ENCODE assay signal across 8 cellular contexts in genomic region chr9:124940521-124940893, GRCh38. TPM values are rescaled to one million over a fixed set of nuclear protein-coding genes. Genes with fewer than 3 reads are reported as not detected.
DNase-seq lines count a peak whose midpoint lies in the region; ATAC-seq, FAIRE-seq and TF ChIP-seq lines count a peak whose summit lies in the region.

No MANE protein-coding gene starts in this region.

- H4K20me1 ChIP-seq in keratinocyte (ENCODE audit: control insufficient read depth, extremely low read depth, insufficient read depth, low read length) = no peaks in the 10 kb centered on the region

- peak overlapping the region; percentile 75 for H3K4me3 ChIP-seq in Jurkat, Clone E6-1 (ENCODE audit: low read length)
- peak overlapping the region; percentile 100 for H3K4me3 ChIP-seq in adipocyte (ENCODE audit: low read length)
- peak overlapping the region; percentile 84 to 97 (median 94) for H3K4me3 ChIP-seq in keratinocyte (ENCODE audit: control insufficient read depth in 2 of 3, extremely low read depth in 1 of 3, insufficient read depth in 2 of 3, low read depth in 1 of 3, low read length in 3 of 3)

- peak overlapping the region; percentile 90 for H2AFZ ChIP-seq in keratinocyte (ENCODE audit: control insufficient read depth, low read length)

- H3K27me3 ChIP-seq in adipocyte (replicated peaks; ENCODE audit: control insufficient read depth, insufficient read depth, low read length) (no peaks in the 10 kb centered on the region), keratinocyte (ENCODE audit: control insufficient read depth, extremely low read depth, insufficient read depth, low read length) (no peaks in the 10 kb centered on the region)

- H3K9me3 ChIP-seq in adipocyte (ENCODE audit: control insufficient read depth, low read length) (no peaks in the 10 kb centered on the region), keratinocyte (ENCODE audit: control insufficient read depth, low read depth, low read length) (no peaks in the 10 kb centered on the region)

- peaks cover 20% of the 10 kb centered on the region for H3K4me1 ChIP-seq in adipocyte (ENCODE audit: control insufficient read depth, insufficient read depth, low read length)
- peaks cover 4% of the 10 kb centered on the region for H3K4me1 ChIP-seq in keratinocyte (ENCODE audit: control insufficient read depth, extremely low read depth, insufficient read depth, low read length)

- no peaks in the 10 kb centered on the region for H3K9me1 ChIP-seq in keratinocyte (ENCODE audit: control insufficient read depth, extremely low read depth, insufficient read depth, low read length)

- no peak for TF ChIP-seq CTCF in keratinocyte (optimal IDR thresholded peaks at IDR 0.05 in 1 of 3, IDR thresholded peaks at IDR 0.05 in 1 of 3, conservative IDR thresholded peaks at IDR 0.05 in 1 of 3; ENCODE audit: extremely low read depth in 1 of 3, insufficient read depth in 2 of 3, low read length in 3 of 3)

- DNase-seq in NCI-H2196 treated with DMSO at 0.1 percent for 48 hours (lab: John Stamatoyannopoulos, UW; ENCODE audit: unreplicated experiment) = peak; percentile 59
- no peak for DNase-seq in NCI-H2196 (lab: John Stamatoyannopoulos, UW; ENCODE audit: unreplicated experiment)
- DNase-seq in Jurkat, Clone E6-1 (ENCODE audit: low read depth, low spot score) = no peak
- no peak for DNase-seq in adipocyte (ENCODE audit: low read depth)
- DNase-seq in keratinocyte (ENCODE audit: low read depth, low spot score) = no peak
- DNase-seq in substantia nigra (lab: John Stamatoyannopoulos, UW) = peak in 3 of 49 donors; percentile 41 to 52 (median 48)
- no peak for DNase-seq in middle frontal gyrus (ENCODE audit: extremely low spot score, low spot score)

- H3K9ac ChIP-seq in adipocyte (ENCODE audit: low read length) = peak overlapping the region; percentile 100
- H3K9ac ChIP-seq in keratinocyte (ENCODE audit: control insufficient read depth, extremely low read depth, insufficient read depth, low read length) = peak overlapping the region; percentile 91

- H3K79me2 ChIP-seq in keratinocyte (ENCODE audit: control insufficient read depth, insufficient read depth, low read length) = no peaks in the 10 kb centered on the region

- H3K36me3 ChIP-seq in adipocyte (ENCODE audit: control insufficient read depth, insufficient read depth, low read length, severe bottlenecking) = peaks cover 15% of the 10 kb centered on the region
- H3K36me3 ChIP-seq in keratinocyte (ENCODE audit: control insufficient read depth in 2 of 2, extremely low read depth in 1 of 2, insufficient read depth in 2 of 2, low read length in 2 of 2) = peaks cover 0 to 3% of the 10 kb centered on the region in 2 experiments

- peak overlapping the region; percentile 96 for H3K4me2 ChIP-seq in keratinocyte (ENCODE audit: control insufficient read depth, extremely low read depth, insufficient read depth, low read depth, low read length)

- ATAC-seq in GM21576 (IDR thresholded peaks at IDR 0.05; ENCODE audit: unreplicated experiment) = peak; percentile 35

- H3K27ac ChIP-seq in keratinocyte (ENCODE audit: control insufficient read depth, insufficient read depth, low read length) (peak overlapping the region; percentile 87), substantia nigra (ENCODE audit: low read depth, low read length, poor library complexity, severe bottlenecking) (peak overlapping the region; percentile 95)

- no peak for FAIRE-seq in keratinocyte (lab: Jason Lieb, UNC)

- dilution Hi-C loops in keratinocyte (cut with MboI; ENCODE audit: extremely low pct_ligation_motif_present, low sequenced_read_pairs) = no loop called here

RNA-seq across cellular contexts. Expression of gene GOLGA1, which starts 0.4 kb away (rescaled TPM):
- polyA plus RNA-seq in Jurkat, Clone E6-1 (2012; ENCODE audit: insufficient read depth, insufficient read length) = 11.5 TPM
- polyA plus RNA-seq in keratinocyte = 7.4 to 8.5 TPM (median 7.6 TPM) in 3 replicates
- 34.6 TPM for polyA plus RNA-seq in keratinocyte (2011; ENCODE audit: low read depth)
- 6.5 and 6.9 TPM in 2 replicates for polyA plus RNA-seq in keratinocyte (2011; cell fraction: cytosol; rRNA removed)
- polyA plus RNA-seq in keratinocyte (2011; cell fraction: nucleus; rRNA removed) = 17.4 and 18.7 TPM in 2 replicates
- polyA plus RNA-seq in keratinocyte (2012; ENCODE audit: low replicate concordance) = 5.1 and 6.3 TPM in 2 replicates
- 8.6 to 12.5 TPM (median 11.3 TPM) in 3 replicates for polyA minus RNA-seq in keratinocyte
- 7.9 TPM for polyA minus RNA-seq in keratinocyte (2011; cell fraction: cytosol; rRNA and poly(A)+ RNA removed)
- 6.2 and 8.5 TPM in 2 replicates for polyA minus RNA-seq in keratinocyte (2011; cell fraction: nucleus; rRNA and poly(A)+ RNA removed)
